ENCODE assay signal across 1 cellular context in genomic region chr22:45242778-45243191, GRCh38.
TF ChIP-seq lines count a peak whose summit lies in the region.

No MANE protein-coding gene starts in this region.

TF ChIP-seq in SK-N-SH, 30 proteins besides CTCF, POLR2A, EP300 and RAD21 (continued from another document):
- no peak for TF ChIP-seq REST (IDR thresholded peaks at IDR 0.05; ENCODE audit: low read depth, low read length)
- TF ChIP-seq POLR2AphosphoS5 (IDR thresholded peaks at IDR 0.05; ENCODE audit: low read depth, low read length) = no peak
- TF ChIP-seq TAF1 (IDR thresholded peaks at IDR 0.05; ENCODE audit: borderline replicate concordance, low read depth, low read length) = no peak
- TF ChIP-seq MXI1 (IDR thresholded peaks at IDR 0.05; ENCODE audit: low read depth, low read length) = no peak
- no peak for TF ChIP-seq RXRA (IDR thresholded peaks at IDR 0.05; ENCODE audit: borderline replicate concordance, low read depth)
- TF ChIP-seq RCOR1 (IDR thresholded peaks at IDR 0.05; ENCODE audit: low read length) = no peak
- TF ChIP-seq FOXJ3 (CRISPR knock-in tag; IDR thresholded peaks at IDR 0.05) = no peak
TF ChIP-seq in SK-N-SH: peak in this region for 0.
